8 cellular contexts compared by ENCODE assay signal in genomic region chr15:81002254-81003022, GRCh38. TPM values are rescaled to one million over a fixed set of nuclear protein-coding genes. Genes with fewer than 3 reads are reported as not detected.
DNase-seq lines count a peak whose midpoint lies in the region; ATAC-seq and TF ChIP-seq lines count a peak whose summit lies in the region.

No MANE protein-coding gene starts in this region.

- TF ChIP-seq CTCF in DND-41 (IDR thresholded peaks at IDR 0.05; ENCODE audit: borderline replicate concordance, extremely low read depth, low read length, poor library complexity, severe bottlenecking) (no peak), Peyer's patch (IDR thresholded peaks at IDR 0.05) (no peak), esophagus squamous epithelium (IDR thresholded peaks at IDR 0.05) (no peak), neutrophil (IDR thresholded peaks at IDR 0.05) (no peak)

- no peak overlapping the region for H2AFZ ChIP-seq in DND-41 (ENCODE audit: low read depth, low read length)

- H3K4me3 ChIP-seq in DND-41 (ENCODE audit: low read depth in 1 of 2, low read length in 2 of 2) (peak overlapping the region in 1 of 2 experiments; percentile 72; a peak in 2 of 4 replicates), Peyer's patch (peak overlapping the region; percentile 71 to 95 (median 81)), esophagus squamous epithelium (peak overlapping the region; percentile 73 to 90 (median 88)), neutrophil (ENCODE audit: low read depth in 1 of 2, low read length in 1 of 2) (peak overlapping the region; percentile 80 to 95)

- intact Hi-C loops in esophagus squamous epithelium (cut with DNase I) = no loop called here

- DNase-seq in DND-41 (no peak), Peyer's patch (peak in 1 of 3 donors; percentile 53), esophagus squamous epithelium (lab: John Stamatoyannopoulos, UW) (no peak), NCI-H526 treated with DMSO at 0.1 percent for 48 hours (lab: John Stamatoyannopoulos, UW) (no peak), HEK293T (ENCODE audit: extremely low spot score) (no peak)

- 89% methylated on average over 11 of the region's 91 CpGs; no CpG with 5 or more reads in 1 of the 2 donors for WGBS in esophagus squamous epithelium, 2 donors

- H3K9ac ChIP-seq in DND-41 (ENCODE audit: low read depth, low read length) = peak overlapping the region; percentile 83; the same call in 1 of the 2 replicates

- peak overlapping the region; percentile 70 for H3K4me2 ChIP-seq in DND-41 (ENCODE audit: insufficient read depth, low read length)

- no peak for ATAC-seq in DND-41 (ENCODE audit: insufficient read depth, low read depth)
- ATAC-seq in HG02938 (IDR thresholded peaks at IDR 0.05; ENCODE audit: unreplicated experiment) = no peak
- ATAC-seq in GM18858 (IDR thresholded peaks at IDR 0.05; ENCODE audit: unreplicated experiment) = no peak

- peaks cover 24% of the 10 kb centered on the region for H4K20me1 ChIP-seq in DND-41 (ENCODE audit: insufficient read depth, low read length)

- peaks cover 18% of the 10 kb centered on the region for H3K36me3 ChIP-seq in DND-41 (ENCODE audit: insufficient read depth, low read length)
- H3K36me3 ChIP-seq in Peyer's patch = peaks cover 0 to 4% (median 0%) of the 10 kb centered on the region in 3 donors
- H3K36me3 ChIP-seq in esophagus squamous epithelium = peaks cover 0 to 20% (median 7%) of the 10 kb centered on the region in 3 donors
- H3K36me3 ChIP-seq in neutrophil = peaks cover 15% of the 10 kb centered on the region

- no peak overlapping the region for H3K27ac ChIP-seq in DND-41 (ENCODE audit: low read length)
- peak overlapping the region; percentile 92 to 99 (median 98) for H3K27ac ChIP-seq in Peyer's patch
- peak overlapping the region; percentile 97 to 100 (median 99) for H3K27ac ChIP-seq in esophagus squamous epithelium
- peak overlapping the region; percentile 94 for H3K27ac ChIP-seq in neutrophil

- CTCF ChIA-PET in HEK293T (lab: Yijun Ruan, JAX) = interaction anchor here (0.6 to 1.2 kb wide), 3 partner anchors 11 to 263 kb away, joined by 3 to 5 read pairs (median 3); no protein-coding TSS in a partner anchor

- H3K9me3 ChIP-seq in DND-41 (ENCODE audit: insufficient read depth, low read length, severe bottlenecking) = no peaks in the 10 kb centered on the region
- H3K9me3 ChIP-seq in Peyer's patch = no peaks in the 10 kb centered on the region
- no peaks in the 10 kb centered on the region for H3K9me3 ChIP-seq in esophagus squamous epithelium
- H3K9me3 ChIP-seq in neutrophil = no peaks in the 10 kb centered on the region

- no peaks in the 10 kb centered on the region for H3K27me3 ChIP-seq in DND-41 (ENCODE audit: insufficient read depth, low read length, poor library complexity)
- H3K27me3 ChIP-seq in Peyer's patch = no peaks in the 10 kb centered on the region
- H3K27me3 ChIP-seq in esophagus squamous epithelium = no peaks in the 10 kb centered on the region
- H3K27me3 ChIP-seq in neutrophil = no peaks in the 10 kb centered on the region

- POLR2A ChIA-PET in HEK293T (lab: Yijun Ruan, JAX) = interaction anchor here (0.6 to 3.0 kb wide), 7 partner anchors 10 to 264 kb away, joined by 3 to 34 read pairs (median 6); no protein-coding TSS in a partner anchor

- peaks cover 45% of the 10 kb centered on the region for H3K79me2 ChIP-seq in DND-41 (ENCODE audit: insufficient read depth, low read length)

- H3K4me1 ChIP-seq in DND-41 (ENCODE audit: insufficient read depth, low read length) = peaks cover 39% of the 10 kb centered on the region
- H3K4me1 ChIP-seq in Peyer's patch = peaks cover 0 to 24% (median 7%) of the 10 kb centered on the region in 4 donors
- H3K4me1 ChIP-seq in esophagus squamous epithelium = peaks cover 11 to 75% (median 30%) of the 10 kb centered on the region in 3 donors
- H3K4me1 ChIP-seq in neutrophil (ENCODE audit: control insufficient read depth in 1 of 2, insufficient read depth in 1 of 2, low read depth in 1 of 2, low read length in 1 of 2) = peaks cover 18 to 27% of the 10 kb centered on the region in 2 experiments

- no peak for TF ChIP-seq POLR2A in Peyer's patch (IDR thresholded peaks at IDR 0.05)
- TF ChIP-seq POLR2A in esophagus squamous epithelium (IDR thresholded peaks at IDR 0.05) = no peak

TF ChIP-seq in HEK293T, 16 proteins besides CTCF, POLR2A, EP300 and RAD21:
- TF ChIP-seq NFRKB (IDR thresholded peaks at IDR 0.05) (no peak), CTBP1 (IDR thresholded peaks at IDR 0.05; ENCODE audit: borderline replicate concordance) (no peak), TARDBP (IDR thresholded peaks at IDR 0.05) (no peak), ELF4 (IDR thresholded peaks at IDR 0.05) (no peak), FOXM1 (IDR thresholded peaks at IDR 0.05; ENCODE audit: borderline replicate concordance) (no peak), FOXK2 (IDR thresholded peaks at IDR 0.05) (no peak), ARNT (IDR thresholded peaks at IDR 0.05) (no peak), SUZ12 (IDR thresholded peaks at IDR 0.05) (no peak), L3MBTL2 (conservative IDR thresholded peaks at IDR 0.05) (no peak), LEF1 (IDR thresholded peaks at IDR 0.05; ENCODE audit: borderline replicate concordance) (no peak), SP1 (IDR thresholded peaks at IDR 0.05) (no peak), FOXA1 (IDR thresholded peaks at IDR 0.05) (no peak), PKNOX1 (IDR thresholded peaks at IDR 0.05) (no peak)

RNA-seq across cellular contexts. Expression of gene TLNRD1, which starts 1.7 kb away (rescaled TPM):
- 10 to 100 TPM; 15.4 to 25.6 (median 19.5) TPM for total RNA-seq in Peyer's patch
- total RNA-seq in esophagus squamous epithelium = 10 to 100 TPM; 17.2 to 57.8 (median 22.6) TPM

RNA-seq across cellular contexts. Expression of gene MESD, which starts 12.8 kb away (rescaled TPM):
- total RNA-seq in Peyer's patch (10 to 100 TPM; 20.3 to 48.7 (median 27.1) TPM), esophagus squamous epithelium (10 to 100 TPM; 13.8 to 25.4 (median 19.1) TPM)
